In genomic region chr6:119333707-119334295, GRCh38 we compare ENCODE assay signal across 8 cellular contexts. TPM values are rescaled to one million over a fixed set of nuclear protein-coding genes. Genes with fewer than 3 reads are reported as not detected.
DNase-seq lines count a peak whose midpoint lies in the region; ATAC-seq and TF ChIP-seq lines count a peak whose summit lies in the region.

No MANE protein-coding gene starts in this region.

- H3K27me3 ChIP-seq in DND-41 (ENCODE audit: insufficient read depth, low read length, poor library complexity) (no peaks in the 10 kb centered on the region), thyroid gland (no peaks in the 10 kb centered on the region)

- H2AFZ ChIP-seq in DND-41 (ENCODE audit: low read depth, low read length) = no peak overlapping the region

- 75 to 77% methylated on average over 3 of the region's 3 CpGs for WGBS in thyroid gland, 2 donors

- H3K36me3 Mint-ChIP-seq in endothelial cell (ENCODE audit: low read depth, unreplicated experiment) = peaks cover 15% of the 10 kb centered on the region
- no peaks in the 10 kb centered on the region for H3K36me3 Mint-ChIP-seq in activated naive CD4-positive, alpha-beta T cell treated with anti-CD3 and anti-CD28 coated beads for 36 hours (ENCODE audit: low read depth)

- no peak overlapping the region for H3K4me3 Mint-ChIP-seq in endothelial cell (ENCODE audit: unreplicated experiment)
- no peak overlapping the region for H3K4me3 Mint-ChIP-seq in activated naive CD4-positive, alpha-beta T cell treated with anti-CD3 and anti-CD28 coated beads for 36 hours

- no peak overlapping the region for H3K4me2 ChIP-seq in DND-41 (ENCODE audit: insufficient read depth, low read length)

- peak; percentile 53; the same call in 2 of the 3 replicates for ATAC-seq in DND-41 (ENCODE audit: insufficient read depth, low read depth)
- peak; percentile 42 for ATAC-seq in GM21447 (IDR thresholded peaks at IDR 0.05; ENCODE audit: unreplicated experiment)

- CTCF ChIA-PET in activated naive CD4-positive, alpha-beta T cell treated with anti-CD3 and anti-CD28 coated beads for 36 hours (lab: Charles Lee) = interaction anchor here (0.7 to 2.2 kb wide), 9 partner anchors 9 to 269 kb away, joined by 3 to 12 read pairs (median 3); no protein-coding TSS in a partner anchor

- intact Hi-C loops in thyroid gland (cut with DNase I) = no loop called here
- intact Hi-C loops in activated naive CD4-positive, alpha-beta T cell treated with anti-CD3 and anti-CD28 coated beads for 36 hours (cut with micrococcal nuclease) = loop anchor here (5.0 kb wide), 1 partner anchor 644 kb away; no protein-coding TSS in a partner anchor

- no peaks in the 10 kb centered on the region for H3K9me3 ChIP-seq in DND-41 (ENCODE audit: insufficient read depth, low read length, severe bottlenecking)
- H3K9me3 ChIP-seq in thyroid gland = no peaks in the 10 kb centered on the region

- H4K20me1 ChIP-seq in DND-41 (ENCODE audit: insufficient read depth, low read length) = peaks cover 12% of the 10 kb centered on the region; the same call in 1 of the 2 replicates

- no peaks in the 10 kb centered on the region for H3K27me3 Mint-ChIP-seq in endothelial cell (ENCODE audit: unreplicated experiment)
- no peaks in the 10 kb centered on the region for H3K27me3 Mint-ChIP-seq in activated naive CD4-positive, alpha-beta T cell treated with anti-CD3 and anti-CD28 coated beads for 36 hours (ENCODE audit: low read depth)

- H3K79me2 ChIP-seq in DND-41 (ENCODE audit: insufficient read depth, low read length) = peaks cover 46% of the 10 kb centered on the region

- peak; percentile 60 for TF ChIP-seq CTCF in DND-41 (IDR thresholded peaks at IDR 0.05; ENCODE audit: borderline replicate concordance, extremely low read depth, low read length, poor library complexity, severe bottlenecking)
- TF ChIP-seq CTCF in endothelial cell (IDR thresholded peaks at IDR 0.05; ENCODE audit: unreplicated experiment) = peak; percentile 53
- peak; percentile 32 to 80 (median 51) for TF ChIP-seq CTCF in thyroid gland (IDR thresholded peaks at IDR 0.05)

- H3K4me3 ChIP-seq in DND-41 (ENCODE audit: low read depth in 1 of 2, low read length in 2 of 2) (no peak overlapping the region), thyroid gland (replicated peaks in 1 of 3) (no peak overlapping the region)

- no peak for DNase-seq in DND-41
- peak; percentile 62 for DNase-seq in NCI-H2171 treated with DMSO at 0.1 percent for 48 hours (lab: John Stamatoyannopoulos, UW)
- DNase-seq in endothelial cell (ENCODE audit: low spot score) = no peak
- DNase-seq in thyroid gland = no peak
- no peak for DNase-seq in activated naive CD4-positive, alpha-beta T cell treated with Interleukin-2 at 50 U/mL for 16 hours
- DNase-seq in SKM-1 (lab: John Stamatoyannopoulos, UW; ENCODE audit: unreplicated experiment) = no peak
- no peak for DNase-seq in activated naive CD4-positive, alpha-beta T cell treated with anti-CD3 and anti-CD28 coated beads for 36 hours

- no peak overlapping the region for H3K9ac ChIP-seq in DND-41 (ENCODE audit: low read depth, low read length)

- H3K4me1 ChIP-seq in DND-41 (ENCODE audit: insufficient read depth, low read length) (peaks cover 38% of the 10 kb centered on the region), thyroid gland (peaks cover under 1 to 4% of the 10 kb centered on the region in 2 donors)

- no peak for TF ChIP-seq POLR2A in thyroid gland (IDR thresholded peaks at IDR 0.05)

- H3K27ac ChIP-seq in DND-41 (ENCODE audit: low read length) = no peak overlapping the region
- H3K27ac ChIP-seq in thyroid gland = no peak overlapping the region

- H3K4me1 Mint-ChIP-seq in endothelial cell (ENCODE audit: unreplicated experiment) = peaks cover 16% of the 10 kb centered on the region
- peaks cover 19% of the 10 kb centered on the region for H3K4me1 Mint-ChIP-seq in activated naive CD4-positive, alpha-beta T cell treated with anti-CD3 and anti-CD28 coated beads for 36 hours (ENCODE audit: low read depth)

- H3K9me3 Mint-ChIP-seq in endothelial cell (ENCODE audit: unreplicated experiment) = no peaks in the 10 kb centered on the region
- H3K9me3 Mint-ChIP-seq in activated naive CD4-positive, alpha-beta T cell treated with anti-CD3 and anti-CD28 coated beads for 36 hours = no peaks in the 10 kb centered on the region

- H3K36me3 ChIP-seq in DND-41 (ENCODE audit: insufficient read depth, low read length) (peaks cover 4% of the 10 kb centered on the region; the same call in 1 of the 2 replicates), thyroid gland (no peaks in the 10 kb centered on the region)

- no peak overlapping the region for H3K27ac Mint-ChIP-seq in endothelial cell (ENCODE audit: unreplicated experiment)
- H3K27ac Mint-ChIP-seq in activated naive CD4-positive, alpha-beta T cell treated with anti-CD3 and anti-CD28 coated beads for 36 hours = no peak overlapping the region

RNA-seq across cellular contexts. Expression of gene MAN1A1, which starts 15.8 kb away (rescaled TPM):
- total RNA-seq in endothelial cell (ENCODE audit: unreplicated experiment) = 34.4 TPM
- total RNA-seq in thyroid gland = 100 to 1,000 TPM in 3 of 4 donors, 10 to 100 TPM in 1; 71.7 to 170 (median 128) TPM
- total RNA-seq in activated naive CD4-positive, alpha-beta T cell treated with anti-CD3 and anti-CD28 coated beads for 36 hours = 10 to 100 TPM; 14.8 to 15.1 TPM
